In the genomic region with DNA sequence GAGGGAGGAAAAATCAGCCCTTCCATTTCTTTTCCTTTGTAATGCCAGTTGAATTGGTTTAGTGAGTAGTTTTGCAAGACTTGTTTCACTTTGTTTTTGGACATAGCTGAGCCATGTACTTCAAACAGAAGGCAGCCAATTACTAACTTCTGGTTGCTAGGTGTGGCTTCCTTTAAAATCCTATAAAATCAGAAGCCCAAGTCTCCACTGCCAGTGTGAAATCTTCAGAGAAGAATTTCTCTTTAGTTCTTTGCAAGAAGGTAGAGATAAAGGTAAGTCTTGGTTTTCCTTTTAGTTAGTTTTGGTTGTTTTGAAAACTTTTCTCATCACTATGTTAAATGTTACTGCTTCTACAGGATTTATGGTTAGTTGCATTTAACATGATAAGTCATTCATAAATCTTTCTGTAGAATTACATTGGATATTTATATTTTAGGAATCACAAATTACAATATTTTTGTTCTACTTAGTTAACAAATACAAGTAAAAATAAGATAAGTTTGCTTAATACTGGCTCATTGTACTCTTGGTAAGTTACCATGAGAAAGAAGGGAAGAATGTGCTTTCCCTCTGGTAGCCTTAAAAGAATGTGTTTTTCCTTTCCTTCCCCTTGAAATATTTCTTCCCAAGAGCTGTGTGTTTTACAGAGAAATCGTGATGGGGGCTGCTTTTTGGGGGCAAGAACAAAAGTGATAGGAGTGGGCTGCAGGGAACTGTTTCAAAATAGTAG, we compare ENCODE assay signal across 8 cellular contexts. TPM values are rescaled to one million over a fixed set of nuclear protein-coding genes. Genes with fewer than 3 reads are reported as not detected.
DNase-seq lines count a peak whose midpoint lies in the region; ATAC-seq and TF ChIP-seq lines count a peak whose summit lies in the region.

ANXA1 (plus strand) TSS at position 213 of the 730 bp plus-strand sequence. CDS start 6,671 bp downstream, outside the sequence.

- H3K27me3 ChIP-seq in parathyroid adenoma (ENCODE audit: control insufficient read depth, insufficient read depth, low read length): no peaks in the 10 kb centered on the region

- H2AFZ ChIP-seq in parathyroid adenoma: no peak within 1 kb of the TSS

- peaks cover 73% of the 10 kb centered on the region for H3K4me1 Mint-ChIP-seq in HFFc6 (ENCODE audit: low read depth)

- H3K27ac ChIP-seq in parathyroid adenoma: peak within 1 kb of the TSS; percentile 54

- H3K4me3 ChIP-seq in WI38 (ENCODE audit: low read depth, low read length) (peak within 1 kb of the TSS; percentile 72), parathyroid adenoma (ENCODE audit: low read depth, low read length) (peak within 1 kb of the TSS; percentile 11)

- H3K27ac Mint-ChIP-seq in HFFc6: peak within 1 kb of the TSS; percentile 99

- peak within 1 kb of the TSS; percentile 92 for H3K4me3 Mint-ChIP-seq in HFFc6

- no peaks in the 10 kb centered on the region for H3K4me1 ChIP-seq in parathyroid adenoma

- no peaks in the 10 kb centered on the region for H3K9me3 ChIP-seq in parathyroid adenoma (ENCODE audit: control insufficient read depth, low read length)

- no peaks in the 10 kb centered on the region for H3K79me2 ChIP-seq in parathyroid adenoma

- DNase-seq in A172 (ENCODE audit: low spot score) (peak; percentile 84), HFFc6 (peak; percentile 97), fibroblast of the conjunctiva (ENCODE audit: low read depth) (peak; percentile 96)
- DNase-seq in NK-92 treated with Interleukin-12 subunit alpha and Interleukin-12 subunit beta, amount 100 ng/mL, for 24 hours (lab: John Stamatoyannopoulos, UW): no peak

- ATAC-seq in GM18867 (IDR thresholded peaks at IDR 0.05; ENCODE audit: unreplicated experiment) (no peak), HG02884 (IDR thresholded peaks at IDR 0.05; ENCODE audit: unreplicated experiment) (no peak)

- TF ChIP-seq CTCF in HFFc6 (IDR thresholded peaks at IDR 0.05) (no peak), WI38 (IDR thresholded peaks at IDR 0.05; ENCODE audit: low read depth, low read length) (no peak), parathyroid adenoma (IDR thresholded peaks at IDR 0.05) (no peak)

- H3K27me3 Mint-ChIP-seq in HFFc6 (ENCODE audit: insufficient read depth): peaks cover 27% of the 10 kb centered on the region

- H3K9ac ChIP-seq in parathyroid adenoma: no peak within 1 kb of the TSS

- peak within 1 kb of the TSS; percentile 34 for H3K4me2 ChIP-seq in parathyroid adenoma (ENCODE audit: low read length)

- H3K9me3 Mint-ChIP-seq in HFFc6: peaks cover 4% of the 10 kb centered on the region; the same call in 1 of the 2 replicates

- H3K36me3 ChIP-seq in parathyroid adenoma (ENCODE audit: control insufficient read depth, insufficient read depth, low read length): no peaks in the 10 kb centered on the region

- peaks cover 48% of the 10 kb centered on the region for H3K36me3 Mint-ChIP-seq in HFFc6 (ENCODE audit: low read depth)

RNA-seq across cellular contexts. Expression of gene ANXA1, which starts in this region (rescaled TPM):
- 920 and 1,111 TPM in 2 replicates for total RNA-seq in A172 (2014; rRNA removed; shearing (Covaris generic))
- total RNA-seq in HFFc6 (2021; fragmentation: NEBNext Ultra II Directional; extraction: Animal tissue kit (Norgen Biotek cat#: 25700)): 1,000 to 10,000 TPM in 4 of 6 experiments, 100 to 1,000 TPM in 2; 933 to 1,109 (median 1,040) TPM
